24 cellular contexts compared by ENCODE assay signal in the genomic region with DNA sequence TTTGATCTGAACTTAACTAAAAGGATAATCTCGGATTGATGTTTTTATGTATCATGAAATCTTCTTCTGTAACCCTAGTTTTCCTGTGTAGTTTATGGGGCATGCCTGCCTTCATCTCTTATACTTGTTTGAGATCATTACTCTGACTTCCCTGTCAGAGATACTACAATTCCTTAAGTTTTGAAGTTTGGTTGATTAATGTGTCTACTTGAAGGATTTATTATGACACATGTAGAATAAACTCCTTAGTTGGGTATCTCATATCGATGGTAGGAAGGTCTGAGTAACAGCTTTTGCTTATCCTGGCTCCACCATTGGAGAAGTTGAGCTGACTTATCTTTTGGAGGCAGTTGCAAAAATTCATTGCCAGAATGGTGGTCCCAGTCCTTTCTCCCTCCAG.
"Had no signal": no experiment of that assay in that cellular context is flagged by ENCODE, and none has a peak within 500 bp of the region (broad histone marks: within the 10 kb centered on the region; RNA-seq: fewer than 3 reads in every experiment).

No MANE protein-coding gene starts in this region.

- H3K36me3 Mint-ChIP-seq: mesothelial cell of epicardium; naive thymus-derived CD4-positive, alpha-beta T cell; natural killer cell treated with Interleukin-12 subunit alpha and Interleukin-12 subunit beta and Interleukin-15 and Interleukin-18, amount 100 ng/mL, for 72 hours; stimulated activated effector memory CD8-positive, alpha-beta T cell treated with anti-CD3 and anti-CD28 coated beads, Interleukin-12 subunit alpha, Interleukin-12 subunit beta, amount 100 ng/mL, for 72 hours had no signal

- H3K9me3 ChIP-seq: pancreas, prostate gland, sigmoid colon, spleen, suprapubic skin, thoracic aorta, tibial artery, upper lobe of right lung had no signal

- H3K27ac ChIP-seq: hepatocyte, pancreas, prostate gland, spleen, suprapubic skin, thoracic aorta, tibial artery, upper lobe of right lung had no signal

- DNase-seq: islet precursor cell; mesendoderm; naive thymus-derived CD4-positive, alpha-beta T cell; pancreas; retina; right cardiac atrium; sigmoid colon; small intestine; spleen; stimulated activated CD4-positive, alpha-beta T cell treated with anti-CD3 and anti-CD28 coated beads, Interleukin-4, amount 100 ng/mL, for 24 hours; stimulated activated naive CD4-positive, alpha-beta T cell; tibial artery; trophoblast cell; upper lobe of right lung had no signal

- ATAC-seq: left lobe of liver; naive thymus-derived CD4-positive, alpha-beta T cell; natural killer cell treated with Interleukin-12 subunit alpha and Interleukin-12 subunit beta and Interleukin-15 and Interleukin-18, amount 100 ng/mL, for 72 hours; pancreas; stimulated activated effector memory CD8-positive, alpha-beta T cell treated with anti-CD3 and anti-CD28 coated beads, Interleukin-12 subunit alpha, Interleukin-12 subunit beta, amount 100 ng/mL, for 72 hours had no signal

- H3K27me3 ChIP-seq: hepatocyte, pancreas, sigmoid colon, spleen, suprapubic skin, tibial artery, upper lobe of right lung had no signal

- H3K4me1 Mint-ChIP-seq: stimulated activated effector memory CD8-positive, alpha-beta T cell treated with anti-CD3 and anti-CD28 coated beads, Interleukin-12 subunit alpha, Interleukin-12 subunit beta, amount 100 ng/mL, for 72 hours had no signal

- H3K27ac Mint-ChIP-seq: natural killer cell treated with Interleukin-12 subunit alpha and Interleukin-12 subunit beta and Interleukin-15 and Interleukin-18, amount 100 ng/mL, for 72 hours; stimulated activated effector memory CD8-positive, alpha-beta T cell treated with anti-CD3 and anti-CD28 coated beads, Interleukin-12 subunit alpha, Interleukin-12 subunit beta, amount 100 ng/mL, for 72 hours; stimulated activated naive CD8-positive, alpha-beta T cell treated with anti-CD3 and anti-CD28 coated beads, Interleukin-15, Interleukin-2, amounts not matched to agents 100 ng/mL and 50 ng/mL, for 24 hours had no signal

- H3K4me1 ChIP-seq: prostate gland had no signal

- H3K36me3 ChIP-seq: pancreas, prostate gland, sigmoid colon, spleen, suprapubic skin, thoracic aorta, tibial artery, upper lobe of right lung had no signal

- H3K4me3 Mint-ChIP-seq: mesothelial cell of epicardium; naive thymus-derived CD4-positive, alpha-beta T cell; natural killer cell treated with Interleukin-12 subunit alpha and Interleukin-12 subunit beta and Interleukin-15 and Interleukin-18, amount 100 ng/mL, for 72 hours; stimulated activated effector memory CD8-positive, alpha-beta T cell treated with anti-CD3 and anti-CD28 coated beads, Interleukin-12 subunit alpha, Interleukin-12 subunit beta, amount 100 ng/mL, for 72 hours; stimulated activated naive CD8-positive, alpha-beta T cell treated with anti-CD3 and anti-CD28 coated beads, Interleukin-15, Interleukin-2, amounts not matched to agents 100 ng/mL and 50 ng/mL, for 24 hours had no signal

- H3K27me3 Mint-ChIP-seq: stimulated activated naive CD8-positive, alpha-beta T cell treated with anti-CD3 and anti-CD28 coated beads, Interleukin-15, Interleukin-2, amounts not matched to agents 100 ng/mL and 50 ng/mL, for 24 hours had no signal

- H3K9me3 Mint-ChIP-seq: mesothelial cell of epicardium; naive thymus-derived CD4-positive, alpha-beta T cell; natural killer cell treated with Interleukin-12 subunit alpha and Interleukin-12 subunit beta and Interleukin-15 and Interleukin-18, amount 100 ng/mL, for 72 hours; stimulated activated effector memory CD8-positive, alpha-beta T cell treated with anti-CD3 and anti-CD28 coated beads, Interleukin-12 subunit alpha, Interleukin-12 subunit beta, amount 100 ng/mL, for 72 hours; stimulated activated naive CD8-positive, alpha-beta T cell treated with anti-CD3 and anti-CD28 coated beads, Interleukin-15, Interleukin-2, amounts not matched to agents 100 ng/mL and 50 ng/mL, for 24 hours had no signal

- H3K4me3 ChIP-seq: hepatocyte, lung, pancreas, prostate gland, sigmoid colon, spleen, suprapubic skin, thoracic aorta, tibial artery, upper lobe of right lung had no signal
